20 cellular contexts compared by ENCODE assay signal in the genomic region with DNA sequence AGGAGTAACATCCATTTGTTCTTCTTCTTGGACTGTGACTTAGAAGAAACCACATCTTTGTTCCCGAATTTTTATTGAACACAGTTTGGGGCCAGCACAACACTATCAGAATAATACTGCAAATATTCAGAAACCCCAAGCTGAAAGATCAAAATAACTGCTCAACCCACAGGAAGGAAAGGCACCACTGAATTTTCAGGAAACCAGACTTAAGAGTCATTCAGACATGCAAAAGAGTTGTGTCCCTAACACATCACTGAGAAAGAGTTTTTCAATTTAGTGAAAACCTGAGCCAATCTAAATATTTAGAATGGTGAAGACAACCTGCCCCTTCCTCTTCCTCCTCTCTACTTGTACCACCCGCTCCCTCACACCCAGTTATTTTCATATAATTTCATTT.
"Had no signal": no experiment of that assay in that cellular context is flagged by ENCODE, and none has a peak within 500 bp of the region (broad histone marks: within the 10 kb centered on the region; RNA-seq: fewer than 3 reads in every experiment).

No MANE protein-coding gene starts in this region.

- DNase-seq: effector CD8-positive, alpha-beta T cell; endodermal cell; foreskin melanocyte; left ventricle myocardium superior; lower lobe of right lung; natural killer cell; occipital lobe; ovary; posterior cingulate gyrus; psoas muscle; right cardiac atrium; sigmoid colon; spleen; stimulated activated CD4-positive, alpha-beta T cell treated with anti-CD3 and anti-CD28 coated beads, Interleukin-4, amount 100 ng/mL, for 4 hours; upper lobe of left lung had no signal

- H3K4me3 ChIP-seq: esophagus muscularis mucosa, lower lobe of right lung, ovary, psoas muscle, sigmoid colon, skin epidermis, spleen, thoracic aorta, tibial nerve, upper lobe of left lung had no signal

- ATAC-seq: left ventricle myocardium superior; lower lobe of right lung; natural killer cell; psoas muscle; right cardiac atrium; stimulated activated memory B cell treated with anti-CD40 and anti-IgM and Interleukin-4, amounts not matched to agents 10 μg/mL and 1 μg/mL and 100 μg/mL, for 72 hours had no signal
